ENCODE assay signal across 8 cellular contexts in genomic region chr17:40341808-40342574, GRCh38. TPM values are rescaled to one million over a fixed set of nuclear protein-coding genes. Genes with fewer than 3 reads are reported as not detected.
DNase-seq lines count a peak whose midpoint lies in the region; ATAC-seq, FAIRE-seq and TF ChIP-seq lines count a peak whose summit lies in the region.

No MANE protein-coding gene starts in this region.

- peak overlapping the region; percentile 73 to 91 for H3K4me2 ChIP-seq in H1 (ENCODE audit: insufficient read depth in 1 of 2, low read depth in 2 of 2, low read length in 2 of 2)

- H4K5ac ChIP-seq in H1 (ENCODE audit: insufficient read length, low read depth, low read length): no peak overlapping the region

- DNase-seq in GM20000 (ENCODE audit: low spot score) (peak; percentile 62), SK-MEL-5 (ENCODE audit: low read depth, low spot score) (peak; percentile 51), H1 (ENCODE audit: low read depth in 1 of 2, low spot score in 2 of 2) (peak in 1 of 2 experiments; percentile 88), memory B cell (ENCODE audit: low spot score in 2 of 2) (peak in 1 of 2 donors; percentile 60), thyroid gland (peak; percentile 81)

- H4K91ac ChIP-seq in H1 (replicated peaks; ENCODE audit: insufficient read length, low read length): no peak overlapping the region

- no peaks in the 10 kb centered on the region for H3K9me3 Mint-ChIP-seq in memory B cell

- no peak overlapping the region for H4K8ac ChIP-seq in H1 (ENCODE audit: extremely low read depth, insufficient read depth, low read length)

- H2BK5ac ChIP-seq in H1 (ENCODE audit: low read depth, low read length): no peak overlapping the region

- H3K18ac ChIP-seq in H1 (ENCODE audit: extremely low read depth, low read length): peak overlapping the region; percentile 71

- intact Hi-C loops in thyroid gland (cut with DNase I): no loop called here

- TF ChIP-seq EP300 in H1 (IDR thresholded peaks at IDR 0.05; ENCODE audit: borderline replicate concordance in 1 of 2, low read depth in 2 of 2, low read length in 2 of 2): no peak

- no peaks in the 10 kb centered on the region; the same call in 1 of the 2 replicates for H3K79me1 ChIP-seq in H1 (ENCODE audit: low read depth, low read length)

- no peak overlapping the region for H2BK15ac ChIP-seq in H1 (ENCODE audit: low read length)

- H2BK120ac ChIP-seq in H1 (replicated peaks; ENCODE audit: low read depth, low read length): no peak overlapping the region

- H3K23ac ChIP-seq in H1 (ENCODE audit: insufficient read length): no peak overlapping the region

- peak overlapping the region; percentile 82 for H3K27ac Mint-ChIP-seq in memory B cell

- 0% methylated on average over 23 of the region's 63 CpGs; no CpG with 5 or more reads in 1 of the 2 experiments for WGBS in H1 (ENCODE audit: extremely low coverage in 1 of 2, insufficient coverage in 1 of 2, insufficient read length in 1 of 2, insufficient replicate concordance in 2 of 2, low coverage in 1 of 2, low lambda C conversion rate in 2 of 2, missing lambda C conversion rate in 1 of 2), 2 experiments
- 0 to 1% methylated on average over 16 to 17 of the region's 63 CpGs for WGBS in thyroid gland, 2 donors

- H4K20me1 ChIP-seq in H1 (replicated peaks in 1 of 2; ENCODE audit: control insufficient read depth in 1 of 2, insufficient read depth in 2 of 2, low read length in 2 of 2): peaks cover 22 to 49% of the 10 kb centered on the region in 2 experiments

- peak; percentile 4 for ATAC-seq in memory B cell (ENCODE audit: low read depth)
- no peak for ATAC-seq in GM18517 (IDR thresholded peaks at IDR 0.05; ENCODE audit: unreplicated experiment)
- ATAC-seq in HG03039 (IDR thresholded peaks at IDR 0.05; ENCODE audit: unreplicated experiment): no peak

- H2BK12ac ChIP-seq in H1 (ENCODE audit: low read depth, low read length): no peak overlapping the region

- peak overlapping the region; percentile 78 for H3K27ac ChIP-seq in ACC112 (ENCODE audit: low read depth, low read length)
- no peak overlapping the region for H3K27ac ChIP-seq in H1 (ENCODE audit: low read depth, low read length)
- H3K27ac ChIP-seq in thyroid gland: peak overlapping the region; percentile 85 to 95 (median 88)

- in situ Hi-C loops in SK-MEL-5 (cut with HindIII; ENCODE audit: low pct_unique_long_range_greater_than_20kb, low sequenced_read_pairs): no loop called here

- no peak overlapping the region for H3K4ac ChIP-seq in H1 (replicated peaks; ENCODE audit: insufficient read length, low read depth, low read length)

- peaks cover 9% of the 10 kb centered on the region for H3K36me3 Mint-ChIP-seq in memory B cell

- H3K4me1 ChIP-seq in ACC112 (ENCODE audit: control insufficient read depth, insufficient read depth, low read length, unreplicated experiment): peaks cover 47% of the 10 kb centered on the region
- H3K4me1 ChIP-seq in H1 (replicated peaks in 1 of 4; ENCODE audit: control insufficient read depth in 3 of 4, insufficient read depth in 4 of 4, low read length in 3 of 4): peaks cover 18 to 42% (median 36%) of the 10 kb centered on the region in 4 experiments
- H3K4me1 ChIP-seq in thyroid gland: peaks cover 36 to 78% of the 10 kb centered on the region in 2 donors

- TF ChIP-seq POLR2A in H1 (IDR thresholded peaks at IDR 0.05; ENCODE audit: control extremely low read depth in 1 of 2, low read depth in 2 of 2, low read length in 2 of 2) (no peak), thyroid gland (IDR thresholded peaks at IDR 0.05) (no peak)

- H3K9ac ChIP-seq in H1 (replicated peaks in 1 of 4; ENCODE audit: extremely low read depth in 1 of 4, low read depth in 3 of 4, low read length in 3 of 4): 0 out of 7 replicates have a peak overlapping the region, but pooled peaks of 1 of the 4 experiments have one; percentile 6

- H3K27me3 ChIP-seq in ACC112 (ENCODE audit: insufficient read depth, low read length) (no peaks in the 10 kb centered on the region), H1 (replicated peaks in 1 of 4; ENCODE audit: control insufficient read depth in 3 of 4, extremely low read depth in 1 of 4, insufficient read depth in 3 of 4, low read length in 3 of 4) (peaks cover 22 to 81% (median 59%) of the 10 kb centered on the region in 4 experiments), thyroid gland (no peaks in the 10 kb centered on the region)

- H3K56ac ChIP-seq in H1 (replicated peaks; ENCODE audit: insufficient read length, low read depth, low read length): no peak overlapping the region

- H3K36me3 ChIP-seq in ACC112 (ENCODE audit: insufficient read depth, low read length) (no peaks in the 10 kb centered on the region), H1 (ENCODE audit: control insufficient read depth in 2 of 4, insufficient read depth in 4 of 4, low read length in 3 of 4) (no peaks in the 10 kb centered on the region), thyroid gland (no peaks in the 10 kb centered on the region)

- H3K4me3 ChIP-seq in ACC112 (ENCODE audit: low read depth, low read length) (peak overlapping the region; percentile 90), H1 (ENCODE audit: extremely low read depth in 1 of 4, insufficient read depth in 2 of 4, low read depth in 3 of 4, low read length in 4 of 4) (peak overlapping the region; percentile 57 to 74 (median 62)), thyroid gland (replicated peaks in 1 of 3) (peak overlapping the region; percentile 64 to 97 (median 76))

- no peak for TF ChIP-seq RAD21 in H1 (IDR thresholded peaks at IDR 0.05 in 1 of 2, conservative IDR thresholded peaks at IDR 0.05 in 1 of 2; ENCODE audit: low read depth in 2 of 2, low read length in 2 of 2)

- no peaks in the 10 kb centered on the region for H3K27me3 Mint-ChIP-seq in memory B cell

- H3K9me3 ChIP-seq in H1 (ENCODE audit: insufficient read depth in 2 of 2, low read depth in 1 of 2, low read length in 1 of 2): no peaks in the 10 kb centered on the region
- H3K9me3 ChIP-seq in thyroid gland: no peaks in the 10 kb centered on the region

- H2AFZ ChIP-seq in ACC112 (ENCODE audit: low read length, unreplicated experiment) (no peak overlapping the region), H1 (ENCODE audit: low read length) (no peak overlapping the region)

- H3K79me2 ChIP-seq in ACC112 (ENCODE audit: control insufficient read depth, insufficient read depth, low read length, unreplicated experiment) (peaks cover 59% of the 10 kb centered on the region), H1 (ENCODE audit: control insufficient read depth in 1 of 2, insufficient read depth in 2 of 2, low read length in 2 of 2) (no peaks in the 10 kb centered on the region; a peak in 1 of 4 replicates)

- H3K4me3 Mint-ChIP-seq in memory B cell: peak overlapping the region; percentile 87

- POLR2A ChIA-PET in H1 (lab: Charles Lee; ENCODE audit: partially characterized antibody): interaction anchor here (1.2 to 27.8 kb wide), 3 partner anchors 11 to 39 kb away, joined by 3 to 570 read pairs (median 3); partner anchors contain the start of genes CDC6 and RARA

- peaks cover 26% of the 10 kb centered on the region; the same call in 1 of the 2 replicates for H3K23me2 ChIP-seq in H1 (ENCODE audit: low read depth, low read length)

- peaks cover 66% of the 10 kb centered on the region for H3K4me1 Mint-ChIP-seq in memory B cell

- H3K14ac ChIP-seq in H1 (ENCODE audit: insufficient read length): no peak overlapping the region

- H2AK5ac ChIP-seq in H1 (ENCODE audit: low read depth, low read length): no peak overlapping the region

- no peak overlapping the region for H2BK20ac ChIP-seq in H1 (ENCODE audit: low read length)

- CTCF ChIA-PET in H1 (lab: Charles Lee; ENCODE audit: partially characterized antibody): interaction anchor here (8.0 to 30.8 kb wide), 2 partner anchors 15 to 24 kb away, joined by 74 to 1198 read pairs; partner anchors contain the start of gene RARA

- FAIRE-seq in H1 (lab: Jason Lieb, UNC): no peak

- no peak for TF ChIP-seq CTCF in GM20000 (IDR thresholded peaks at IDR 0.05; ENCODE audit: extremely low read depth, missing control alignments)
- TF ChIP-seq CTCF in H1 (IDR thresholded peaks at IDR 0.05; ENCODE audit: control extremely low read depth in 1 of 3, insufficient read depth in 1 of 3, low read depth in 1 of 3, low read length in 3 of 3): no peak
- no peak for TF ChIP-seq CTCF in thyroid gland (IDR thresholded peaks at IDR 0.05)

RNA-seq across cellular contexts. Expression of gene GJD3, which starts 22.5 kb away (rescaled TPM):
- not detected in 2 replicates for total RNA-seq in SK-MEL-5 (2014; rRNA removed; shearing (Covaris generic))
- 0.18 TPM in 1 of 2 replicates, not detected in the other for polyA plus RNA-seq in SK-MEL-5 (2015; cell fraction: cytosol; rRNA removed)
- polyA plus RNA-seq in SK-MEL-5 (2015; cell fraction: nucleus; rRNA removed): not detected in 2 replicates
- total RNA-seq in H1 (2021; fragmentation: NEBNext Ultra II Directional; extraction: Animal tissue kit (Norgen Biotek cat#: 25700)): 1.4 and 1.9 TPM in 2 replicates
- polyA plus RNA-seq in H1 (2011; rRNA removed): 0.53 and 0.58 TPM in 2 replicates
- 0.66 TPM for polyA plus RNA-seq in H1 (2011; cell fraction: cytosol; rRNA removed)
- 0.90 TPM for polyA plus RNA-seq in H1 (2011; cell fraction: nucleus; rRNA removed)
- polyA plus RNA-seq in H1 (2012, experiment 1 of 2): 0.25 TPM in 1 of 4 replicates, not detected in the others
- not detected for polyA plus RNA-seq in H1 (2012, experiment 2 of 2)
- polyA plus RNA-seq in H1 (2013, experiment 1 of 2): 0.43 TPM
- 0.29 TPM for polyA plus RNA-seq in H1 (2013, experiment 2 of 2)
- polyA minus RNA-seq in H1 (2011; rRNA and poly(A)+ RNA removed): not detected in 2 replicates
- polyA minus RNA-seq in H1 (2011; cell fraction: cytosol; rRNA and poly(A)+ RNA removed): 3.2 TPM
- 1.3 TPM for polyA minus RNA-seq in H1 (2011; cell fraction: nucleus; rRNA and poly(A)+ RNA removed)
- total RNA-seq in thyroid gland: 1 to 10 TPM; 1.6 to 3.4 (median 1.7) TPM

RNA-seq across cellular contexts. Expression of gene RARA, which starts 33.0 kb away (rescaled TPM):
- total RNA-seq in SK-MEL-5 (2014; rRNA removed; shearing (Covaris generic)): 7.6 and 9.0 TPM in 2 replicates
- 25.5 and 26.4 TPM in 2 replicates for polyA plus RNA-seq in SK-MEL-5 (2015; cell fraction: cytosol; rRNA removed)
- polyA plus RNA-seq in SK-MEL-5 (2015; cell fraction: nucleus; rRNA removed): 10.9 and 16.4 TPM in 2 replicates
- 13.4 and 16.5 TPM in 2 replicates for total RNA-seq in H1 (2021; fragmentation: NEBNext Ultra II Directional; extraction: Animal tissue kit (Norgen Biotek cat#: 25700))
- 4.4 and 7.8 TPM in 2 replicates for polyA plus RNA-seq in H1 (2011; rRNA removed)
- 2.5 TPM for polyA plus RNA-seq in H1 (2011; cell fraction: cytosol; rRNA removed)
- 6.9 TPM for polyA plus RNA-seq in H1 (2011; cell fraction: nucleus; rRNA removed)
- 12.6 to 17.5 TPM (median 16.0 TPM) in 4 replicates for polyA plus RNA-seq in H1 (2012, experiment 1 of 2)
- 13.9 TPM for polyA plus RNA-seq in H1 (2012, experiment 2 of 2)
- 11.2 TPM for polyA plus RNA-seq in H1 (2013, experiment 1 of 2)
- polyA plus RNA-seq in H1 (2013, experiment 2 of 2): 11.1 TPM
- 2.9 and 6.4 TPM in 2 replicates for polyA minus RNA-seq in H1 (2011; rRNA and poly(A)+ RNA removed)
- polyA minus RNA-seq in H1 (2011; cell fraction: cytosol; rRNA and poly(A)+ RNA removed): 8.4 TPM
- 6.2 TPM for polyA minus RNA-seq in H1 (2011; cell fraction: nucleus; rRNA and poly(A)+ RNA removed)
- total RNA-seq in thyroid gland: 10 to 100 TPM; 20.0 to 60.9 (median 35.2) TPM

RNA-seq across cellular contexts. Expression of gene CDC6, which starts 54.3 kb away (rescaled TPM):
- 54.7 TPM in 2 replicates for total RNA-seq in SK-MEL-5 (2014; rRNA removed; shearing (Covaris generic))
- polyA plus RNA-seq in SK-MEL-5 (2015; cell fraction: cytosol; rRNA removed): 47.1 and 54.0 TPM in 2 replicates
- 47.8 and 53.1 TPM in 2 replicates for polyA plus RNA-seq in SK-MEL-5 (2015; cell fraction: nucleus; rRNA removed)
- total RNA-seq in H1 (2021; fragmentation: NEBNext Ultra II Directional; extraction: Animal tissue kit (Norgen Biotek cat#: 25700)): 139 and 140 TPM in 2 replicates
- 38.0 and 50.5 TPM in 2 replicates for polyA plus RNA-seq in H1 (2011; rRNA removed)
- polyA plus RNA-seq in H1 (2011; cell fraction: cytosol; rRNA removed): 62.0 TPM
- polyA plus RNA-seq in H1 (2011; cell fraction: nucleus; rRNA removed): 32.6 TPM
- 66.3 to 99.0 TPM (median 74.5 TPM) in 4 replicates for polyA plus RNA-seq in H1 (2012, experiment 1 of 2)
- polyA plus RNA-seq in H1 (2012, experiment 2 of 2): 10.6 TPM
- polyA plus RNA-seq in H1 (2013, experiment 1 of 2): 87.2 TPM
- 90.5 TPM for polyA plus RNA-seq in H1 (2013, experiment 2 of 2)
- 51.3 and 81.1 TPM in 2 replicates for polyA minus RNA-seq in H1 (2011; rRNA and poly(A)+ RNA removed)
- polyA minus RNA-seq in H1 (2011; cell fraction: cytosol; rRNA and poly(A)+ RNA removed): 38.5 TPM
- polyA minus RNA-seq in H1 (2011; cell fraction: nucleus; rRNA and poly(A)+ RNA removed): 58.3 TPM
- 1 to 10 TPM in 1 of 4 donors, under 1 TPM in 3; 0.63 to 5.2 (median 0.79) TPM for total RNA-seq in thyroid gland
